Comparison of ENCODE assay signal across 8 cellular contexts in genomic region chr6:42017021-42017643, GRCh38. TPM values are rescaled to one million over a fixed set of nuclear protein-coding genes. Genes with fewer than 3 reads are reported as not detected.
DNase-seq lines count a peak whose midpoint lies in the region; FAIRE-seq lines count a peak whose summit lies in the region.

No MANE protein-coding gene starts in this region.

- peak overlapping the region; percentile 66 for H4K8ac ChIP-seq in mesenchymal stem cell (ENCODE audit: low read length)

- H3K4me3 ChIP-seq in mesenchymal stem cell (ENCODE audit: insufficient read depth in 1 of 2, low read depth in 1 of 2, low read length in 2 of 2): no peak overlapping the region

- H3K9me3 Mint-ChIP-seq in activated naive CD8-positive, alpha-beta T cell (ENCODE audit: low read depth): no peaks in the 10 kb centered on the region

- H3K23ac ChIP-seq in mesenchymal stem cell (ENCODE audit: low read length in 2 of 2): no peak overlapping the region

- H3K18ac ChIP-seq in mesenchymal stem cell (ENCODE audit: low read depth in 1 of 2, low read length in 2 of 2): peak overlapping the region; percentile 18 to 97

- peak overlapping the region in 1 of 2 experiments; percentile 92 for H3K14ac ChIP-seq in mesenchymal stem cell (ENCODE audit: low read length in 2 of 2)

- H3K4me1 Mint-ChIP-seq in activated naive CD8-positive, alpha-beta T cell (ENCODE audit: low read depth): peaks cover 70% of the 10 kb centered on the region

- H3K4me3 Mint-ChIP-seq in activated naive CD8-positive, alpha-beta T cell: peak overlapping the region; percentile 58

- H4K91ac ChIP-seq in mesenchymal stem cell (ENCODE audit: low read length): peak overlapping the region; percentile 60

- H3K9me3 ChIP-seq in mesenchymal stem cell (ENCODE audit: control insufficient read depth, low read length): no peaks in the 10 kb centered on the region

- DNase-seq in CMK (ENCODE audit: low read depth) (peak; percentile 67), HUDEP-2 (lab: John Stamatoyannopoulos, UW; ENCODE audit: unreplicated experiment in 76 of 76) (peak in 75 of 76 experiments; percentile 92 to 100 (median 99)), mesenchymal stem cell (peak; percentile 90), Ammon's horn (ENCODE audit: low spot score) (no peak), frontal cortex (ENCODE audit: low spot score in 2 of 2) (no peak), NCI-H526 treated with DMSO at 0.1 percent for 48 hours (lab: John Stamatoyannopoulos, UW) (no peak), NCI-H2196 treated with DMSO at 0.1 percent for 48 hours (lab: John Stamatoyannopoulos, UW; ENCODE audit: unreplicated experiment) (no peak)

- H2BK5ac ChIP-seq in mesenchymal stem cell (ENCODE audit: low read depth, low read length, poor library complexity, severe bottlenecking): no peak overlapping the region

- peak overlapping the region; percentile 43 for H2AK5ac ChIP-seq in mesenchymal stem cell (ENCODE audit: low read length, severe bottlenecking)

- H3K36me3 Mint-ChIP-seq in activated naive CD8-positive, alpha-beta T cell: peaks cover 10% of the 10 kb centered on the region

- peak overlapping the region; percentile 7 for H3K4me2 ChIP-seq in mesenchymal stem cell (ENCODE audit: low read length, poor library complexity, severe bottlenecking)

- peak overlapping the region in 1 of 2 experiments; percentile 96 for H3K4ac ChIP-seq in mesenchymal stem cell (ENCODE audit: low read depth in 1 of 2, low read length in 2 of 2)

- FAIRE-seq in frontal cortex (lab: Jason Lieb, UNC): no peak

- H2BK15ac ChIP-seq in mesenchymal stem cell (ENCODE audit: low read depth, poor library complexity, severe bottlenecking): peak overlapping the region; percentile 73

- peak overlapping the region; percentile 95 for H3K27ac Mint-ChIP-seq in activated naive CD8-positive, alpha-beta T cell

- no peak overlapping the region for H2BK120ac ChIP-seq in mesenchymal stem cell (ENCODE audit: low read depth, low read length)

- H3K27ac ChIP-seq in mesenchymal stem cell (ENCODE audit: low read length, poor library complexity, severe bottlenecking): peak overlapping the region; percentile 19

- WGBS in mesenchymal stem cell: 44% methylated on average over 4 of the region's 4 CpGs

- peak overlapping the region; percentile 22 for H3K9ac ChIP-seq in mesenchymal stem cell (ENCODE audit: low read length)

- no peaks in the 10 kb centered on the region for H3K79me1 ChIP-seq in mesenchymal stem cell (replicated peaks; ENCODE audit: low read length, poor library complexity, severe bottlenecking)

- no peaks in the 10 kb centered on the region for H3K36me3 ChIP-seq in mesenchymal stem cell (ENCODE audit: control insufficient read depth in 1 of 2, insufficient read depth in 2 of 2, low read depth in 1 of 2, low read length in 2 of 2)

- no peaks in the 10 kb centered on the region for H3K27me3 Mint-ChIP-seq in activated naive CD8-positive, alpha-beta T cell

- no peaks in the 10 kb centered on the region for H3K27me3 ChIP-seq in mesenchymal stem cell (ENCODE audit: control insufficient read depth in 1 of 2, insufficient read depth in 1 of 2, low read length in 2 of 2)

- no peak overlapping the region for H2AFZ ChIP-seq in mesenchymal stem cell (ENCODE audit: low read depth, low read length)

- H3K4me1 ChIP-seq in mesenchymal stem cell (ENCODE audit: control insufficient read depth, insufficient read depth, low read depth, low read length): peaks cover 10% of the 10 kb centered on the region

- peak overlapping the region; percentile 12 to 98 for H2BK12ac ChIP-seq in mesenchymal stem cell (ENCODE audit: low read length in 2 of 2)

RNA-seq across cellular contexts. Expression of gene TAF8, which starts 33.2 kb away (rescaled TPM):
- polyA plus RNA-seq in mesenchymal stem cell (2013, experiment 1 of 2): 17.9 TPM
- polyA plus RNA-seq in mesenchymal stem cell (2013, experiment 2 of 2): 18.2 TPM
- 4.5 TPM for total RNA-seq in frontal cortex

Comparison
In these comparisons a context has a peak if more than half of its experiments do, and no peak if none do; other contexts are left out.
1. DNase-seq: peak in CMK (single experiment), HUDEP-2 (75 of 76) and mesenchymal stem cell (single experiment); none in Ammon's horn (single experiment), frontal cortex (0 of 2), NCI-H526 treated with DMSO at 0.1 percent for 48 hours (single experiment) and NCI-H2196 treated with DMSO at 0.1 percent for 48 hours (single experiment).